17 cellular contexts compared by ENCODE assay signal in genomic region chrX:68454476-68455150, GRCh38.
"Had no signal": no experiment of that assay in that cellular context is flagged by ENCODE, and none has a peak within 500 bp of the region (broad histone marks: within the 10 kb centered on the region; RNA-seq: fewer than 3 reads in every experiment).

No MANE protein-coding gene starts in this region.

- H3K27me3 ChIP-seq: cardiac muscle cell, esophagus squamous epithelium had no signal

- H3K27ac ChIP-seq: cardiac muscle cell, esophagus squamous epithelium, psoas muscle, skin epidermis had no signal

- DNase-seq: activated CD4-positive, alpha-beta T cell treated with anti-CD3 and anti-CD28 coated beads, Interleukin-2, amount 50 U/mL, for 48 hours; activated T-cell treated with anti-CD3 and anti-CD28 coated beads for 4 hours; amniotic stem cell; dermis blood vessel endothelial cell; effector memory CD4-positive, alpha-beta T cell; esophagus squamous epithelium; hippocampal formation; islet precursor cell; midbrain; nephron progenitor cell; psoas muscle; right cardiac atrium; stimulated activated CD4-positive, alpha-beta T cell treated with anti-CD3 and anti-CD28 coated beads, Interleukin-4, amount 100 ng/mL, for 24 hours; SW 1271 had no signal

- H3K4me3 ChIP-seq: cardiac muscle cell, esophagus squamous epithelium, psoas muscle, skin epidermis had no signal

- H3K36me3 ChIP-seq: cardiac muscle cell, esophagus squamous epithelium had no signal

- ATAC-seq: psoas muscle; right cardiac atrium; stimulated activated effector memory CD8-positive, alpha-beta T cell treated with anti-CD3 and anti-CD28 coated beads, Interleukin-12 subunit alpha, Interleukin-12 subunit beta, amount 100 ng/mL, for 72 hours had no signal

- H3K4me1 ChIP-seq: esophagus squamous epithelium, psoas muscle had no signal

- H3K9me3 ChIP-seq: esophagus squamous epithelium had no signal
